ENCODE assay signal across 22 cellular contexts in the genomic region with DNA sequence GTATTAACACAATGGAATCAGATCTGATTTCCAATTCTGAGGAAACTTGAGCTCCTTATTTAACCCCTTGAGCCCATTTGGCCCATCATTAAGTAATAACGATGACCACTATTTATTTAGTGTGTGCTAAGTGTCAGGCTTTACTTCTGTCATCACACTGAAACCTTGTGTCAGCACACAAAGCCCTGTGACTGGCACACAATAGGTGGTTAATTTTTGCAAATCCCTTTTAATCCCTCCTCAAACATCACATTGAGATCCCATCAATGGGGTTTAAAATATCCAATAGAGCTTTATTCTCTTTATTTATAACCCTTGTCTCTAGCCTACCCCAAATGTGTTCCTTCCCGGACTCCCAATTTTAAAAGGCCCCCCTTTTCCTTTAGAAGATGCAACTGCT.
"Had no signal": no experiment of that assay in that cellular context is flagged by ENCODE, and none has a peak within 500 bp of the region (broad histone marks: within the 10 kb centered on the region; RNA-seq: fewer than 3 reads in every experiment).

No MANE protein-coding gene starts in this region.

- H3K9me3 ChIP-seq: prostate gland, right atrium auricular region, sigmoid colon, testis, tibial artery had no signal

- H3K27me3 ChIP-seq: right atrium auricular region, sigmoid colon, testis, tibial artery had no signal

- H3K9me3 Mint-ChIP-seq: mesothelial cell of epicardium, nephron, type B pancreatic cell had no signal

- H3K4me1 Mint-ChIP-seq: memory B cell; mesothelial cell of epicardium; naive thymus-derived CD4-positive, alpha-beta T cell; nephron; stimulated activated effector memory CD8-positive, alpha-beta T cell treated with anti-CD3 and anti-CD28 coated beads, Interleukin-12 subunit alpha, Interleukin-12 subunit beta, amount 100 ng/mL, for 72 hours had no signal

- H3K36me3 ChIP-seq: prostate gland, right atrium auricular region, sigmoid colon, tibial artery had no signal

- H3K27me3 Mint-ChIP-seq: naive thymus-derived CD4-positive, alpha-beta T cell had no signal

- ATAC-seq: left lobe of liver; naive thymus-derived CD4-positive, alpha-beta T cell; stimulated activated effector memory CD8-positive, alpha-beta T cell treated with anti-CD3 and anti-CD28 coated beads, Interleukin-12 subunit alpha, Interleukin-12 subunit beta, amount 100 ng/mL, for 72 hours; stimulated activated naive CD8-positive, alpha-beta T cell treated with anti-CD3 and anti-CD28 coated beads, Interleukin-15, Interleukin-2, amounts not matched to agents 100 U/mL and 50 U/mL, for 24 hours had no signal

- H3K4me3 Mint-ChIP-seq: memory B cell; mesothelial cell of epicardium; naive thymus-derived CD4-positive, alpha-beta T cell; nephron; stimulated activated effector memory CD8-positive, alpha-beta T cell treated with anti-CD3 and anti-CD28 coated beads, Interleukin-12 subunit alpha, Interleukin-12 subunit beta, amount 100 ng/mL, for 72 hours; type B pancreatic cell had no signal

- DNase-seq: dermis blood vessel endothelial cell; effector memory CD4-positive, alpha-beta T cell; erythroblast; naive thymus-derived CD4-positive, alpha-beta T cell; nucleus accumbens; sigmoid colon; stimulated activated CD4-positive, alpha-beta T cell treated with anti-CD3 and anti-CD28 coated beads, Interleukin-2, amount 100 ng/mL, for 24 hours; stimulated activated CD4-positive, alpha-beta T cell treated with anti-CD3 and anti-CD28 coated beads, Interleukin-4, amount 100 ng/mL, for 24 hours; stimulated activated naive CD8-positive, alpha-beta T cell treated with anti-CD3 and anti-CD28 coated beads, Interleukin-15, Interleukin-2, amounts not matched to agents 100 U/mL and 50 U/mL, for 24 hours; substantia nigra; testis; tibial artery had no signal

- H3K4me1 ChIP-seq: prostate gland, right atrium auricular region, sigmoid colon, testis, tibial artery had no signal

- H3K4me3 ChIP-seq: coronary artery, lung, prostate gland, right atrium auricular region, sigmoid colon, testis, tibial artery had no signal

- H3K36me3 Mint-ChIP-seq: memory B cell; mesothelial cell of epicardium; naive thymus-derived CD4-positive, alpha-beta T cell; stimulated activated effector memory CD8-positive, alpha-beta T cell treated with anti-CD3 and anti-CD28 coated beads, Interleukin-12 subunit alpha, Interleukin-12 subunit beta, amount 100 ng/mL, for 72 hours; type B pancreatic cell had no signal

- H3K27ac Mint-ChIP-seq: memory B cell; mesothelial cell of epicardium; naive thymus-derived CD4-positive, alpha-beta T cell; nephron; stimulated activated effector memory CD8-positive, alpha-beta T cell treated with anti-CD3 and anti-CD28 coated beads, Interleukin-12 subunit alpha, Interleukin-12 subunit beta, amount 100 ng/mL, for 72 hours; type B pancreatic cell had no signal

- H3K27ac ChIP-seq: coronary artery, prostate gland, right atrium auricular region, sigmoid colon, testis, tibial artery had no signal
